ENCODE assay signal across 2 cellular contexts in genomic region chr2:77508511-77508910, GRCh38.
TF ChIP-seq lines count a peak whose summit lies in the region.

No MANE protein-coding gene starts in this region.

TF ChIP-seq in HepG2, 621 proteins besides CTCF, POLR2A, EP300 and RAD21 (continued from another document):
- peak; percentile 5; the same call in 1 of the 2 replicates for TF ChIP-seq CEBPB (IDR thresholded peaks at IDR 0.05; ENCODE audit: borderline replicate concordance, low read depth, low read length)
- TF ChIP-seq EZH2 (conservative IDR thresholded peaks at IDR 0.05; ENCODE audit: low read depth, low read length), result no peak
- no peak for TF ChIP-seq GMEB2 (CRISPR knock-in tag; IDR thresholded peaks at IDR 0.05; ENCODE audit: low read depth)
- TF ChIP-seq SMYD3 (CRISPR knock-in tag; IDR thresholded peaks at IDR 0.05), result no peak
- peak; percentile 62; the same call in 1 of the 2 replicates for TF ChIP-seq ATF7 (IDR thresholded peaks at IDR 0.05)
- no peak for TF ChIP-seq ATF7 (CRISPR knock-in tag; IDR thresholded peaks at IDR 0.05)
- no peak for TF ChIP-seq RNF219 (CRISPR knock-in tag; IDR thresholded peaks at IDR 0.05)
- TF ChIP-seq CSRNP2 (CRISPR knock-in tag; conservative IDR thresholded peaks at IDR 0.05; ENCODE audit: low read depth), result no peak
- TF ChIP-seq ZNF678 (CRISPR knock-in tag; IDR thresholded peaks at IDR 0.05), result no peak

TF ChIP-seq in neural cell, 6 proteins besides CTCF, POLR2A, EP300 and RAD21 (continued from another document):
- TF ChIP-seq REST (IDR thresholded peaks at IDR 0.05; ENCODE audit: borderline replicate concordance) (no peak), MXI1 (conservative IDR thresholded peaks at IDR 0.05; ENCODE audit: poor library complexity, severe bottlenecking) (no peak), POLR2AphosphoS5 (IDR thresholded peaks at IDR 0.05) (no peak), TAF1 (IDR thresholded peaks at IDR 0.05; ENCODE audit: low read depth) (no peak), SMC3 (conservative IDR thresholded peaks at IDR 0.05; ENCODE audit: poor library complexity) (no peak)
